ENCODE assay signal across 15 cellular contexts in the genomic region with DNA sequence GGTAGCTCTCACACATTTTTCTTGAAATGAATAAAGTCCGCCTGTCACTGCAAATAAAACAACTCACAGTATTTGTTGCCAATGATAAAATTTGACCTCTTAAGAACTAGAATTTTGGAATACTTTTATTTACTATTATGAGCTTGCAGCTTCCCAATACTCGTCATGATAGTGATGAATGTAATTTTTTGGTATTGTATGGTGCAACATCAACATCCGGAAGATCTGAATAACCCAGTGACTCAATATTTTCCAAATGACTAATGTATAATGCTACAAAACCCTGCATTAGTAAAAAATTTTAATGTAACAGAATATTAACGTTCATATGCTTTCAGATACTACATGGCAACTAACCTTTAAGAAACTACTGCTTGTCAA.
DNase-seq lines count a peak whose midpoint lies in the region; ATAC-seq, FAIRE-seq and TF ChIP-seq lines count a peak whose summit lies in the region.
"Had no signal": no experiment of that assay in that cellular context is flagged by ENCODE, and none has a peak within 500 bp of the region (broad histone marks: within the 10 kb centered on the region; RNA-seq: fewer than 3 reads in every experiment).

No MANE protein-coding gene starts in this region.

- FAIRE-seq in GM12891 (lab: Jason Lieb, UNC): no peak
- FAIRE-seq: GM12892 had no signal

- H3K36me3 ChIP-seq in naive thymus-derived CD4-positive, alpha-beta T cell (ENCODE audit: control insufficient read depth in 2 of 3, insufficient read depth in 3 of 3, low read length in 3 of 3): no peaks in the 10 kb centered on the region
- H3K36me3 ChIP-seq: sigmoid colon, upper lobe of right lung had no signal

- CTCF ChIA-PET in naive thymus-derived CD4-positive, alpha-beta T cell (lab: Charles Lee): no interaction called here

- intact Hi-C loops in naive thymus-derived CD4-positive, alpha-beta T cell (cut with micrococcal nuclease): no loop called here

- H3K27ac ChIP-seq in naive thymus-derived CD4-positive, alpha-beta T cell (ENCODE audit: low read depth, low read length): no peak overlapping the region
- H3K27ac ChIP-seq: sigmoid colon, upper lobe of right lung had no signal

- TF ChIP-seq POLR2A in GM12891 (IDR thresholded peaks at IDR 0.05; ENCODE audit: low read depth, low read length): no peak

- H3K27me3 Mint-ChIP-seq in chondrocyte (ENCODE audit: low read depth): no peaks in the 10 kb centered on the region
- peaks cover 0 to 15% (median 5%) of the 10 kb centered on the region in 5 donors for H3K27me3 Mint-ChIP-seq in naive thymus-derived CD4-positive, alpha-beta T cell

- no peaks in the 10 kb centered on the region for H3K4me1 ChIP-seq in naive thymus-derived CD4-positive, alpha-beta T cell (ENCODE audit: control insufficient read depth in 2 of 2, insufficient read depth in 2 of 2, low read length in 2 of 2)
- H3K4me1 ChIP-seq: sigmoid colon had no signal

- peak; percentile 74 for ATAC-seq in naive thymus-derived CD4-positive, alpha-beta T cell
- no peak for ATAC-seq in GM18858 (IDR thresholded peaks at IDR 0.05; ENCODE audit: unreplicated experiment)
- no peak for ATAC-seq in left lobe of liver
- ATAC-seq: upper lobe of right lung had no signal

- peaks cover 6% of the 10 kb centered on the region for H3K9me3 Mint-ChIP-seq in chondrocyte (ENCODE audit: low read depth)
- no peaks in the 10 kb centered on the region for H3K9me3 Mint-ChIP-seq in naive thymus-derived CD4-positive, alpha-beta T cell
- H3K9me3 Mint-ChIP-seq: activated naive CD4-positive, alpha-beta T cell treated with anti-CD3 and anti-CD28 coated beads, Interleukin-2, amount 50 U/mL, for 24 hours; T-helper 1 cell treated with Interleukin-12 subunit alpha and Interleukin-12 subunit beta and Interleukin-4 antibody, amounts not matched to agents 30 μg/mL and 1 μg/mL, for 36 hours had no signal

- POLR2A ChIA-PET in naive thymus-derived CD4-positive, alpha-beta T cell (lab: Charles Lee): no interaction called here

- TF ChIP-seq CTCF in chondrocyte (IDR thresholded peaks at IDR 0.05): no peak

- H3K4me3 ChIP-seq in naive thymus-derived CD4-positive, alpha-beta T cell (ENCODE audit: low read length): no peak overlapping the region
- H3K4me3 ChIP-seq: sigmoid colon, upper lobe of right lung had no signal

- H3K27me3 ChIP-seq in naive thymus-derived CD4-positive, alpha-beta T cell (ENCODE audit: control insufficient read depth in 2 of 2, insufficient read depth in 2 of 2, low read length in 2 of 2): no peaks in the 10 kb centered on the region
- H3K27me3 ChIP-seq: sigmoid colon, upper lobe of right lung had no signal

- H3K9me3 ChIP-seq in naive thymus-derived CD4-positive, alpha-beta T cell (ENCODE audit: control insufficient read depth in 2 of 3, low read length in 3 of 3): no peaks in the 10 kb centered on the region
- H3K9me3 ChIP-seq: Caco-2, sigmoid colon, upper lobe of right lung had no signal

- H3K27ac Mint-ChIP-seq in chondrocyte (ENCODE audit: unreplicated experiment): peak overlapping the region; percentile 95
- no peak overlapping the region for H3K27ac Mint-ChIP-seq in naive thymus-derived CD4-positive, alpha-beta T cell
- H3K27ac Mint-ChIP-seq: activated naive CD4-positive, alpha-beta T cell treated with anti-CD3 and anti-CD28 coated beads, Interleukin-2, amount 50 U/mL, for 24 hours; T-helper 1 cell treated with Interleukin-12 subunit alpha and Interleukin-12 subunit beta and Interleukin-4 antibody, amounts not matched to agents 30 μg/mL and 1 μg/mL, for 36 hours had no signal

- peak overlapping the region; percentile 14 for H3K4me3 Mint-ChIP-seq in chondrocyte (ENCODE audit: unreplicated experiment)
- no peak overlapping the region for H3K4me3 Mint-ChIP-seq in naive thymus-derived CD4-positive, alpha-beta T cell
- H3K4me3 Mint-ChIP-seq: activated naive CD4-positive, alpha-beta T cell treated with anti-CD3 and anti-CD28 coated beads, Interleukin-2, amount 50 U/mL, for 24 hours; T-helper 1 cell treated with Interleukin-12 subunit alpha and Interleukin-12 subunit beta and Interleukin-4 antibody, amounts not matched to agents 30 μg/mL and 1 μg/mL, for 36 hours had no signal

- DNase-seq in EH (ENCODE audit: low read depth) (peak; percentile 90), NOMO-1 treated with DMSO at 0.1 percent for 48 hours (lab: John Stamatoyannopoulos, UW; ENCODE audit: unreplicated experiment) (peak; percentile 92), chondrocyte (ENCODE audit: low spot score) (no peak), NCI-H345 (lab: John Stamatoyannopoulos, UW) (no peak), GM12891 (ENCODE audit: insufficient read length, low spot score) (no peak), left lobe of liver (ENCODE audit: low spot score) (no peak)
- DNase-seq in naive thymus-derived CD4-positive, alpha-beta T cell: no peak
- DNase-seq: Caco-2; effector CD4-positive, alpha-beta T cell; sigmoid colon; upper lobe of right lung had no signal

- H3K36me3 Mint-ChIP-seq in chondrocyte (ENCODE audit: low read depth): no peaks in the 10 kb centered on the region
- no peaks in the 10 kb centered on the region for H3K36me3 Mint-ChIP-seq in naive thymus-derived CD4-positive, alpha-beta T cell
- H3K36me3 Mint-ChIP-seq: activated naive CD4-positive, alpha-beta T cell treated with anti-CD3 and anti-CD28 coated beads, Interleukin-2, amount 50 U/mL, for 24 hours had no signal

- H3K4me1 Mint-ChIP-seq in chondrocyte (ENCODE audit: low read depth): peaks cover 91% of the 10 kb centered on the region
- peaks cover 0 to 3% (median 0%) of the 10 kb centered on the region in 7 donors for H3K4me1 Mint-ChIP-seq in naive thymus-derived CD4-positive, alpha-beta T cell
- H3K4me1 Mint-ChIP-seq: activated naive CD4-positive, alpha-beta T cell treated with anti-CD3 and anti-CD28 coated beads, Interleukin-2, amount 50 U/mL, for 24 hours had no signal

TF ChIP-seq in GM12891, 5 proteins besides CTCF, POLR2A, EP300 and RAD21:
- no peak for TF ChIP-seq POU2F2 (IDR thresholded peaks at IDR 0.05; ENCODE audit: low read depth, low read length)
- TF ChIP-seq SPI1 (IDR thresholded peaks at IDR 0.05; ENCODE audit: low read depth, low read length): no peak
- TF ChIP-seq TAF1 (IDR thresholded peaks at IDR 0.05; ENCODE audit: low read depth, low read length): no peak
- TF ChIP-seq PAX5 (IDR thresholded peaks at IDR 0.05; ENCODE audit: insufficient read depth, low read length, severe bottlenecking): no peak

Comparison
In these comparisons a context has a peak if more than half of its experiments do, and no peak if none do; other contexts are left out.
1. DNase-seq: peak in EH (single experiment) and NOMO-1 treated with DMSO at 0.1 percent for 48 hours (single experiment); none in chondrocyte (single experiment), naive thymus-derived CD4-positive, alpha-beta T cell (0 of 9), NCI-H345 (single experiment), GM12891 (single experiment) and left lobe of liver (single experiment).